8 cellular contexts compared by ENCODE assay signal in the genomic region with DNA sequence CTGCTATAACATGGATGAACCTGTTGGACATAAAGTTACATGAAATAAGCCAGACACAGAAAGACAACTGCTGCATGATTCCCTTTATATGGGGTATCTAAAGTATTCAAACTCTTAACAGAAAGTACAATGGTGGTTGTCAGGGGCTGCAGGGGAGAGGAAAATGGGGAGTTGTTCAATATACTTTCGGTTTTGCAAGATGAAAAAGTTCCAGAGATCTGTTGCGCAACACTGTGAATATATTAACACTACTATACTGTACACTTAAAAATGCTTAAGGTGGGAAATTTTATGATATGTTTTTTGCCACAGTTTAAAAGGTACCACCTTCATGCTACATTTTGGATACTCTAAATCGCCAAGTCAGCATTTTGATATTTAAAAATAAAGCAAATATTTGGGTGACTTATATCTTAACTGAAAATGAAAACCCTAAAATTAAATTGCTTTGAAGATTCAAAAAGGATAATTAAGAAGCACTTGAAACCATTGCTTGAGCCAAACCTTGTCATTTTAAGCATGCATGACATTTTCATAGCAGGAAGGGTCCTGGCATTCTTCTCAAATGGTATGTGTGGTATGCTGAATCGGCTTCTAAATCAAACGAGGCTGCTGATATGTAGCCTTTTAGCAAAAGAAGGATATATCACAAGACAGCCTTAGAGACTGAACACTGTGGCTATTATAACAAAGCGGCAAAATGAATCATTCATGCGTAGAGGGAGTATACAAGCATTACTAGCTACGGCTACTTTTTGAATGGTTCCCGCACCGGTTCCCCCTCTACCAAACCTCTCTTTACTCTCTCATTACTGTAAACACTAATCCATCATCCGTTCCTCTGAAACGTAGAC.
DNase-seq lines count a peak whose midpoint lies in the region; ATAC-seq, FAIRE-seq and TF ChIP-seq lines count a peak whose summit lies in the region.

No MANE protein-coding gene starts in this region.

- H2AFZ ChIP-seq in PC-9, result no peak overlapping the region

- POLR2A ChIA-PET in PC-9 (lab: Charles Lee; ENCODE audit: unreplicated experiment), result interaction anchor here (0.7 kb wide), 1 partner anchor 41 kb away, joined by 3 read pairs; no protein-coding TSS in a partner anchor

- DNase-seq in GM18507 (ENCODE audit: extremely low spot score, insufficient read length, low read depth) (no peak), PC-9 (no peak), progenitor cell of endocrine pancreas (ENCODE audit: low spot score, unreplicated experiment) (no peak), cerebellar nuclear complex (lab: John Stamatoyannopoulos, UW) (no peak), NCI-H345 treated with DMSO at 0.1 percent for 48 hours (lab: John Stamatoyannopoulos, UW; ENCODE audit: unreplicated experiment) (no peak), NCI-H1930 (lab: John Stamatoyannopoulos, UW) (no peak)

- H3K4me1 Mint-ChIP-seq in progenitor cell of endocrine pancreas (ENCODE audit: low read depth), result peaks cover 26% of the 10 kb centered on the region

- H3K9me3 ChIP-seq in PC-9 (ENCODE audit: insufficient read depth, low read depth) (no peaks in the 10 kb centered on the region), endocrine pancreas (ENCODE audit: control insufficient read depth, low read length) (no peaks in the 10 kb centered on the region)

- CTCF ChIA-PET in PC-9 (lab: Charles Lee), result no interaction called here

- H3K36me3 ChIP-seq in PC-9 (ENCODE audit: low read depth) (no peaks in the 10 kb centered on the region), endocrine pancreas (ENCODE audit: control insufficient read depth, insufficient read depth, low read length) (no peaks in the 10 kb centered on the region)

- no peaks in the 10 kb centered on the region for H3K27me3 ChIP-seq in PC-9 (ENCODE audit: insufficient read depth, low read depth)
- H3K27me3 ChIP-seq in endocrine pancreas (ENCODE audit: control insufficient read depth, insufficient read depth, low read length), result no peaks in the 10 kb centered on the region

- H3K27ac Mint-ChIP-seq in progenitor cell of endocrine pancreas, result peak overlapping the region; percentile 70

- H3K9me2 ChIP-seq in PC-9 (ENCODE audit: insufficient read depth), result no peaks in the 10 kb centered on the region

- BruUV-seq in PC-9 (replicated peaks; lab: Mats Ljungman, UMichigan), result no TSS peak

- FAIRE-seq in GM18507 (lab: Jason Lieb, UNC), result peak; percentile 65

- H3K4me3 ChIP-seq in PC-9 (no peak overlapping the region), endocrine pancreas (ENCODE audit: control insufficient read depth, insufficient read depth, low read length) (peak overlapping the region; percentile 49)

- peak overlapping the region; percentile 49 for H3K27ac ChIP-seq in PC-9

- H4K20me1 ChIP-seq in PC-9 (ENCODE audit: insufficient read depth), result no peaks in the 10 kb centered on the region

- H3K9ac ChIP-seq in endocrine pancreas (ENCODE audit: control insufficient read depth, insufficient read depth, low read length), result no peak overlapping the region

- no peak overlapping the region for H3K4me2 ChIP-seq in PC-9

- H3K9me3 Mint-ChIP-seq in progenitor cell of endocrine pancreas (ENCODE audit: low read depth), result peaks cover 38% of the 10 kb centered on the region

- TF ChIP-seq CTCF in PC-9 (conservative IDR thresholded peaks at IDR 0.05), result no peak
- TF ChIP-seq CTCF in progenitor cell of endocrine pancreas (IDR thresholded peaks at IDR 0.05; ENCODE audit: unreplicated experiment), result no peak

- H3K79me2 ChIP-seq in PC-9 (ENCODE audit: low read depth), result peaks cover 88% of the 10 kb centered on the region

- intact Hi-C loops in PC-9 (cut with micrococcal nuclease; ENCODE audit: unreplicated experiment), result no loop called here

- peaks cover 26% of the 10 kb centered on the region; the same call in 1 of the 2 replicates for H3F3A ChIP-seq in PC-9 (ENCODE audit: insufficient read depth, low read depth)

- no peak overlapping the region for H3K4me3 Mint-ChIP-seq in progenitor cell of endocrine pancreas (ENCODE audit: low read depth)

- ATAC-seq in GM18907 (IDR thresholded peaks at IDR 0.05; ENCODE audit: unreplicated experiment), result no peak

- H3K4me1 ChIP-seq in PC-9 (replicated peaks; ENCODE audit: insufficient read depth) (peaks cover 19% of the 10 kb centered on the region; the same call in 1 of the 2 replicates), endocrine pancreas (ENCODE audit: control insufficient read depth, insufficient read depth, low read length) (peaks cover 15% of the 10 kb centered on the region)

- H3K36me3 Mint-ChIP-seq in progenitor cell of endocrine pancreas (ENCODE audit: insufficient read depth), result peaks cover 11% of the 10 kb centered on the region

- no peaks in the 10 kb centered on the region for H3K27me3 Mint-ChIP-seq in progenitor cell of endocrine pancreas
